ENCODE assay signal across 8 cellular contexts in the genomic region with DNA sequence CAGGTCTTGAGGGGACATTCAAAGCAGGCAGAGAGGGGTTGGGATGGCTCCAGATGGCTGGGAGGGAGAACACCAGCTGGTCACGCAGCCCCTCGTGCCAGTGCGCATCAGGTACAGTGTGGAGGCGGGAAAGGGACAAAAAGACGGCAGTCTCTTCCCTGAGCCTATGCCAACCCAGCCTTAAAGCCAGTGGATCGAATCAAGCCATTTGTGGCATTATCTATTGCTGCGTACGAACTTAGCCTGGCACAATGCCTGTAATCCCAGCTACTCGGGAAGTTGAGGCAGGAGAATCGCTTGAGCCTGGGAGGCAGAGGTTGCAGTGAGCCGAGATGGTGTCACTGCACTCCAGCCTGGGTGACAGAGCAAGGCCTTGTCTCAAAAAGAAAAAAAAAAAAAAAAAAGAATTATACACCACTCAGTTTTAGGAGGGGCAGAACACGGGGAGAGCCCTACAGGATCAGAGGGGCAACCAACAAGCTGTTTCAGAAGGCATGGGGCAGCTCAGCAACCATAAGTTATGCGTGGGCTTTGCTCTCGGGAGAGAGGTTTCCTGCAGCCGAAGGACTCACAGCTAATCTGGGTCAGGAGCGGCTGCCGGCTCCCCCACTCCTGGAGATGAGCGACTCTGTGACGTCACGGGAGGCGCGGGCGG. TPM values are rescaled to one million over a fixed set of nuclear protein-coding genes. Genes with fewer than 3 reads are reported as not detected.
A peak's percentile ranks its signal among the peaks of the same experiment; 100 is the strongest.
DNase-seq lines count a peak whose midpoint lies in the region; ATAC-seq and TF ChIP-seq lines count a peak whose summit lies in the region.

No MANE protein-coding gene starts in this region.

- H3K9ac ChIP-seq in SK-N-SH, result peak overlapping the region; percentile 85

- H3F3A ChIP-seq in SK-N-SH (replicated peaks; ENCODE audit: insufficient read depth), result no peaks in the 10 kb centered on the region

- H3K4me3 ChIP-seq in SK-N-SH (ENCODE audit: low read depth in 2 of 2, low read length in 1 of 2), result peak overlapping the region; percentile 79 to 95

- H3K27ac ChIP-seq in SK-N-SH (ENCODE audit: low read depth in 2 of 2, low read length in 1 of 2) (peak overlapping the region; percentile 87 to 94), VCaP (peak overlapping the region; percentile 93)

- no peaks in the 10 kb centered on the region for H3K27me3 ChIP-seq in SK-N-SH (ENCODE audit: insufficient read depth)

- H3K36me3 ChIP-seq in SK-N-SH (replicated peaks in 1 of 2; ENCODE audit: control insufficient read depth in 1 of 2, insufficient read depth in 2 of 2, low read length in 1 of 2), result peaks cover 11 to 12% of the 10 kb centered on the region in 2 experiments

- peaks cover 8% of the 10 kb centered on the region for H3K36me3 Mint-ChIP-seq in chondrocyte (ENCODE audit: low read depth)

- peaks cover 31% of the 10 kb centered on the region for H3K4me1 Mint-ChIP-seq in chondrocyte (ENCODE audit: low read depth)

- peak; percentile 99 for DNase-seq in SK-N-SH
- peak; percentile 96 for DNase-seq in LoVo (ENCODE audit: low spot score)
- no peak for DNase-seq in chondrocyte (ENCODE audit: low spot score)
- peak; percentile 93 for DNase-seq in kidney tubule cell (ENCODE audit: low spot score)
- DNase-seq in stimulated activated CD4-positive, alpha-beta T cell treated with anti-CD3 and anti-CD28 coated beads, Interleukin-1b, Interleukin-23, amount 100 ng/mL, for 1 hour (ENCODE audit: low read depth in 2 of 2), result peak; percentile 76 to 85

- H3K9me3 Mint-ChIP-seq in chondrocyte (ENCODE audit: low read depth), result no peaks in the 10 kb centered on the region

- peaks cover 8 to 18% of the 10 kb centered on the region in 2 experiments; a peak in 2 of 4 replicates for H3K4me1 ChIP-seq in SK-N-SH (ENCODE audit: control insufficient read depth in 1 of 2, insufficient read depth in 2 of 2, low read depth in 1 of 2, low read length in 1 of 2)

- H3K27me3 Mint-ChIP-seq in chondrocyte (ENCODE audit: low read depth), result no peaks in the 10 kb centered on the region

- H3K4me2 ChIP-seq in SK-N-SH, result peak overlapping the region; percentile 89

- peak overlapping the region; percentile 98 for H3K27ac Mint-ChIP-seq in chondrocyte (ENCODE audit: unreplicated experiment)

- no peak for TF ChIP-seq EP300 in SK-N-SH (IDR thresholded peaks at IDR 0.05; ENCODE audit: borderline replicate concordance in 1 of 2, low read depth in 1 of 2, low read length in 1 of 2)

- peak overlapping the region; percentile 99 for H3K4me3 Mint-ChIP-seq in chondrocyte (ENCODE audit: unreplicated experiment)

- no peak for ATAC-seq in SK-N-SH treated with all-trans-retinoic acid at 6 μM for 48 hours
- no peak for ATAC-seq in GM18907 (IDR thresholded peaks at IDR 0.05; ENCODE audit: unreplicated experiment)

- H3K9me3 ChIP-seq in SK-N-SH, result no peaks in the 10 kb centered on the region

- H3K9me2 ChIP-seq in SK-N-SH, result no peaks in the 10 kb centered on the region

- peak overlapping the region; percentile 88 for H2AFZ ChIP-seq in SK-N-SH (ENCODE audit: low read depth)

- CTCF ChIA-PET in SK-N-SH (lab: Yijun Ruan, JAX), result interaction anchor here (0.6 to 1.9 kb wide), 6 partner anchors 21 to 909 kb away, joined by 3 to 5 read pairs (median 4); a partner anchor contains a TSS

- H4K20me1 ChIP-seq in SK-N-SH (ENCODE audit: insufficient read depth), result no peaks in the 10 kb centered on the region; the same call in 1 of the 2 replicates

- TF ChIP-seq CTCF in SK-N-SH (IDR thresholded peaks at IDR 0.05), result no peak
- TF ChIP-seq CTCF in VCaP (conservative IDR thresholded peaks at IDR 0.05), result no peak
- no peak for TF ChIP-seq CTCF in chondrocyte (IDR thresholded peaks at IDR 0.05)

- peaks cover 40% of the 10 kb centered on the region for H3K79me2 ChIP-seq in SK-N-SH (ENCODE audit: insufficient read depth)

- TF ChIP-seq RAD21 in SK-N-SH (IDR thresholded peaks at IDR 0.05; ENCODE audit: low read length), result no peak

- 37% methylated on average over 20 of the region's 23 CpGs for WGBS in SK-N-SH (ENCODE audit: low lambda C conversion rate)

- POLR2A ChIA-PET in SK-N-SH (lab: Yijun Ruan, JAX), result interaction anchor here (0.6 to 1.5 kb wide), 12 partner anchors 10 to 1006 kb away, joined by 3 to 10 read pairs (median 4); a partner anchor contains a TSS

TF ChIP-seq in SK-N-SH, 30 proteins besides CTCF, POLR2A, EP300 and RAD21:
- TF ChIP-seq, protein P1, sequence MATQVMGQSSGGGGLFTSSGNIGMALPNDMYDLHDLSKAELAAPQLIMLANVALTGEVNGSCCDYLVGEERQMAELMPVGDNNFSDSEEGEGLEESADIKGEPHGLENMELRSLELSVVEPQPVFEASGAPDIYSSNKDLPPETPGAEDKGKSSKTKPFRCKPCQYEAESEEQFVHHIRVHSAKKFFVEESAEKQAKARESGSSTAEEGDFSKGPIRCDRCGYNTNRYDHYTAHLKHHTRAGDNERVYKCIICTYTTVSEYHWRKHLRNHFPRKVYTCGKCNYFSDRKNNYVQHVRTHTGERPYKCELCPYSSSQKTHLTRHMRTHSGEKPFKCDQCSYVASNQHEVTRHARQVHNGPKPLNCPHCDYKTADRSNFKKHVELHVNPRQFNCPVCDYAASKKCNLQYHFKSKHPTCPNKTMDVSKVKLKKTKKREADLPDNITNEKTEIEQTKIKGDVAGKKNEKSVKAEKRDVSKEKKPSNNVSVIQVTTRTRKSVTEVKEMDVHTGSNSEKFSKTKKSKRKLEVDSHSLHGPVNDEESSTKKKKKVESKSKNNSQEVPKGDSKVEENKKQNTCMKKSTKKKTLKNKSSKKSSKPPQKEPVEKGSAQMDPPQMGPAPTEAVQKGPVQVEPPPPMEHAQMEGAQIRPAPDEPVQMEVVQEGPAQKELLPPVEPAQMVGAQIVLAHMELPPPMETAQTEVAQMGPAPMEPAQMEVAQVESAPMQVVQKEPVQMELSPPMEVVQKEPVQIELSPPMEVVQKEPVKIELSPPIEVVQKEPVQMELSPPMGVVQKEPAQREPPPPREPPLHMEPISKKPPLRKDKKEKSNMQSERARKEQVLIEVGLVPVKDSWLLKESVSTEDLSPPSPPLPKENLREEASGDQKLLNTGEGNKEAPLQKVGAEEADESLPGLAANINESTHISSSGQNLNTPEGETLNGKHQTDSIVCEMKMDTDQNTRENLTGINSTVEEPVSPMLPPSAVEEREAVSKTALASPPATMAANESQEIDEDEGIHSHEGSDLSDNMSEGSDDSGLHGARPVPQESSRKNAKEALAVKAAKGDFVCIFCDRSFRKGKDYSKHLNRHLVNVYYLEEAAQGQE (IDR thresholded peaks at IDR 0.05; ENCODE audit: low read depth, low read length), result no peak
- TF ChIP-seq TAF1 (IDR thresholded peaks at IDR 0.05; ENCODE audit: borderline replicate concordance, low read depth, low read length), result peak; percentile 77
- peak; percentile 47 for TF ChIP-seq CHD2 (IDR thresholded peaks at IDR 0.05; ENCODE audit: low read length, partially characterized antibody)
- peak; percentile 18; the same call in 1 of the 2 replicates for TF ChIP-seq TCF12 (IDR thresholded peaks at IDR 0.05)

TF ChIP-seq in SK-N-SH treated with all-trans-retinoic acid at 6 μM for 48 hours, 23 proteins besides CTCF, POLR2A, EP300 and RAD21:
- no peak for TF ChIP-seq ZFP3 (CRISPR knock-in tag; IDR thresholded peaks at IDR 0.05)
- TF ChIP-seq, protein P2, sequence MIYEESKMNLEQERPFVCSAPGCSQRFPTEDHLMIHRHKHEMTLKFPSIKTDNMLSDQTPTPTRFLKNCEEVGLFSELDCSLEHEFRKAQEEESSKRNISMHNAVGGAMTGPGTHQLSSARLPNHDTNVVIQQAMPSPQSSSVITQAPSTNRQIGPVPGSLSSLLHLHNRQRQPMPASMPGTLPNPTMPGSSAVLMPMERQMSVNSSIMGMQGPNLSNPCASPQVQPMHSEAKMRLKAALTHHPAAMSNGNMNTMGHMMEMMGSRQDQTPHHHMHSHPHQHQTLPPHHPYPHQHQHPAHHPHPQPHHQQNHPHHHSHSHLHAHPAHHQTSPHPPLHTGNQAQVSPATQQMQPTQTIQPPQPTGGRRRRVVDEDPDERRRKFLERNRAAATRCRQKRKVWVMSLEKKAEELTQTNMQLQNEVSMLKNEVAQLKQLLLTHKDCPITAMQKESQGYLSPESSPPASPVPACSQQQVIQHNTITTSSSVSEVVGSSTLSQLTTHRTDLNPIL (CRISPR knock-in tag; IDR thresholded peaks at IDR 0.05; ENCODE audit: low read depth), result no peak
- TF ChIP-seq BACH2 (CRISPR knock-in tag; IDR thresholded peaks at IDR 0.05; ENCODE audit: borderline replicate concordance), result no peak
- no peak for TF ChIP-seq ZNF8 (CRISPR knock-in tag; IDR thresholded peaks at IDR 0.05)
- TF ChIP-seq ZNF565 (CRISPR knock-in tag; conservative IDR thresholded peaks at IDR 0.05; ENCODE audit: low read depth), result no peak
- no peak for TF ChIP-seq GLIS3 (CRISPR knock-in tag; IDR thresholded peaks at IDR 0.05)
- TF ChIP-seq TOX (CRISPR knock-in tag; IDR thresholded peaks at IDR 0.05; ENCODE audit: borderline replicate concordance), result no peak
- TF ChIP-seq ESRRG (CRISPR knock-in tag; IDR thresholded peaks at IDR 0.05), result no peak
- no peak for TF ChIP-seq CSDC2 (CRISPR knock-in tag; IDR thresholded peaks at IDR 0.05)
TF ChIP-seq in SK-N-SH treated with all-trans-retinoic acid at 6 μM for 48 hours: peak in this region for 0.

RNA-seq across cellular contexts. Expression of a gene that starts 0.4 kb away (rescaled TPM):
- polyA plus RNA-seq in SK-N-SH (2012; rRNA removed), result 1,154 and 1,214 TPM in 2 replicates
- 908 and 1,048 TPM in 2 replicates for polyA plus RNA-seq in SK-N-SH (2012; cell fraction: cytosol; rRNA removed)
- 281 and 458 TPM in 2 replicates for polyA plus RNA-seq in SK-N-SH (2012; cell fraction: nucleus; rRNA removed)
- total RNA-seq in chondrocyte, result 186 to 198 TPM (median 193 TPM) in 3 replicates

RNA-seq across cellular contexts. Expression of a gene that starts 23.4 kb away (rescaled TPM):
- 17.7 and 19.0 TPM in 2 replicates for polyA plus RNA-seq in SK-N-SH (2012; rRNA removed)
- 11.9 and 15.3 TPM in 2 replicates for polyA plus RNA-seq in SK-N-SH (2012; cell fraction: cytosol; rRNA removed)
- 9.5 and 11.5 TPM in 2 replicates for polyA plus RNA-seq in SK-N-SH (2012; cell fraction: nucleus; rRNA removed)
- 23.6 to 28.0 TPM (median 26.9 TPM) in 3 replicates for total RNA-seq in chondrocyte

RNA-seq across cellular contexts. Expression of a gene that starts 55.5 kb away (rescaled TPM):
- 2.1 and 3.5 TPM in 2 replicates for polyA plus RNA-seq in SK-N-SH (2012; rRNA removed)
- 1.5 and 2.8 TPM in 2 replicates for polyA plus RNA-seq in SK-N-SH (2012; cell fraction: cytosol; rRNA removed)
- 3.5 and 4.4 TPM in 2 replicates for polyA plus RNA-seq in SK-N-SH (2012; cell fraction: nucleus; rRNA removed)
- total RNA-seq in chondrocyte, result 6.5 to 16.3 TPM (median 16.0 TPM) in 3 replicates
